Comparison of ENCODE assay signal across 20 cellular contexts in the genomic region with DNA sequence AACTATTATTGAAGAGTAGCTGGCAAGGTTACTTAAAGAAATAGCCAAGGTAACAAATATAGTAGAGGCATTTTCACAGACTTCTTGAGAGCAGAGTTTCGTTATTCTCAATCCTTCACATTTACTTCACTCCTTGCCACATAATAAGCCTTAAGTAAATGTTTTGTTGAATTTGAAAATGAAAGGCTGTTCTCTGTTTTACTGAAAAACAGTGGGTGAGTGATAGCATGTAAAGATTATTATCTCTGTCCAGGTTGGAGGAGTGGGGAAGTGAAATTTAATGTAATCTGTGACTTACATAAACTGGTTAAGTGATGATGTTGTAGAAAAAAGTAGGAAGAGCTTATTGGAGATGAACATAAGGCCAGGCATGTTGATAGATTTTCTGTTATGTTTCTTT.
"Had no signal": no experiment of that assay in that cellular context is flagged by ENCODE, and none has a peak within 500 bp of the region (broad histone marks: within the 10 kb centered on the region; RNA-seq: fewer than 3 reads in every experiment).

No MANE protein-coding gene starts in this region.

- H3K4me1 Mint-ChIP-seq: nephron progenitor cell had no signal

- H3K9me3 ChIP-seq: adrenal gland, vagina had no signal

- H3K27ac ChIP-seq: adrenal gland, vagina had no signal

- DNase-seq: activated CD4-positive, alpha-beta T cell treated with anti-CD3 and anti-CD28 coated beads, Interleukin-2, amount 50 U/mL, for 1 hour; activated CD8-positive, alpha-beta memory T cell treated with anti-CD3 and anti-CD28 coated beads, Interleukin-2, amount 50 U/mL, for 4 hours; activated gamma-delta T cell treated with Interleukin-2 at 50 U/mL for 16 hours; activated T-cell treated with anti-CD3 and anti-CD28 coated beads, Interleukin-2, amount 50 U/mL, for 4 hours; adrenal gland; effector memory CD8-positive, alpha-beta T cell; foreskin fibroblast; kidney; midbrain; nephron progenitor cell; right cardiac atrium; stimulated activated CD4-positive, alpha-beta T cell treated with anti-CD3 and anti-CD28 coated beads, Interleukin-2, amount 100 ng/mL, for 24 hours; stimulated activated naive CD8-positive, alpha-beta T cell treated with anti-CD3 and anti-CD28 coated beads, Interleukin-15, amount 100 ng/mL, for 72 hours; T-cell; T-helper 9 cell; trophoblast cell had no signal

- H3K4me3 ChIP-seq: adrenal gland, vagina had no signal

- H3K27me3 ChIP-seq: adrenal gland, vagina had no signal

- H3K36me3 ChIP-seq: adrenal gland had no signal

- H3K4me3 Mint-ChIP-seq: activated T-cell treated with anti-CD3 and anti-CD28 coated beads, Interleukin-2, amount 50 U/mL, for 4 hours; effector memory CD8-positive, alpha-beta T cell; nephron progenitor cell; stimulated activated naive CD8-positive, alpha-beta T cell treated with anti-CD3 and anti-CD28 coated beads, Interleukin-15, amount 100 ng/mL, for 72 hours; T-cell had no signal

- H3K27me3 Mint-ChIP-seq: effector memory CD8-positive, alpha-beta T cell; progenitor cell of endocrine pancreas; stimulated activated naive CD8-positive, alpha-beta T cell treated with anti-CD3 and anti-CD28 coated beads, Interleukin-15, amount 100 ng/mL, for 72 hours; T-cell had no signal

- H3K27ac Mint-ChIP-seq: activated naive CD4-positive, alpha-beta T cell treated with anti-CD3 and anti-CD28 coated beads, Interleukin-2, amount 50 U/mL, for 72 hours; effector memory CD8-positive, alpha-beta T cell; nephron progenitor cell; progenitor cell of endocrine pancreas; stimulated activated naive CD8-positive, alpha-beta T cell treated with anti-CD3 and anti-CD28 coated beads, Interleukin-15, amount 100 ng/mL, for 72 hours; T-cell had no signal

- ATAC-seq: activated naive CD4-positive, alpha-beta T cell treated with anti-CD3 and anti-CD28 coated beads, Interleukin-2, amount 50 U/mL, for 72 hours; activated T-cell treated with anti-CD3 and anti-CD28 coated beads, Interleukin-2, amount 50 U/mL, for 4 hours; effector memory CD8-positive, alpha-beta T cell; left lobe of liver; right cardiac atrium; stimulated activated naive CD8-positive, alpha-beta T cell treated with anti-CD3 and anti-CD28 coated beads, Interleukin-15, amount 100 ng/mL, for 72 hours; T-cell had no signal
